In the genomic region with DNA sequence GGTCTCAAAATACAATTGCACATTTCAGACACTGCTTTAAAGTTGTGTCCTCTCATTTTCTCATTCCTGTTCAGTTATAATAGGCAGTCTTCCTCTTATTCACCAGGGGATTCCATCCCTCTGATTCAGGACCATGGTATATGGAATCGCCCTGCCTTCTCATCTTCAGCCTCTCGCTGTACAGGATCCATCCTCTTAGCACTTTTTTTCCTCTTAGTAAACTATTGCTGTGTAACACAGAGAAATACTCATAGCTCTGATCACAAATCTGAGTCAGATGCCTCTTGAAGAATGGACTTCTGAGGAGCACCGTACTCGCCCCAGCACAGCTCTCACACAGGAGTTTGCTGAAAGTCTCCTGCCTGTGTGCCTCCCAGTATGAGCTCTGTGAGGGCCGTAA, we compare ENCODE assay signal across 22 cellular contexts.
A peak's percentile ranks its signal among the peaks of the same experiment; 100 is the strongest.
DNase-seq lines count a peak whose midpoint lies in the region; ATAC-seq and TF ChIP-seq lines count a peak whose summit lies in the region.
"Had no signal": no experiment of that assay in that cellular context is flagged by ENCODE, and none has a peak within 500 bp of the region (broad histone marks: within the 10 kb centered on the region; RNA-seq: fewer than 3 reads in every experiment).

No MANE protein-coding gene starts in this region.

- peak overlapping the region; percentile 75 for H2AFZ ChIP-seq in IMR-90 (replicated peaks; ENCODE audit: low read length, poor library complexity)

- H4K8ac ChIP-seq in IMR-90 (ENCODE audit: low read depth in 2 of 2, low read length in 2 of 2), result peak overlapping the region in 1 of 2 experiments; percentile 71; a peak in 2 of 4 replicates

- no peak overlapping the region; the same call in 1 of the 2 replicates for H2AK5ac ChIP-seq in IMR-90 (ENCODE audit: low read depth, low read length)

- peak overlapping the region; percentile 54; the same call in 1 of the 3 replicates for H2BK15ac ChIP-seq in IMR-90 (ENCODE audit: low read depth, low read length)

- no TSS peak for BruUV-seq in IMR-90 (replicated peaks; lab: Mats Ljungman, UMichigan)

- H3K9me3 ChIP-seq in IMR-90 (ENCODE audit: control insufficient read depth, insufficient read depth, low read length), result no peaks in the 10 kb centered on the region; the same call in 1 of the 2 replicates
- H3K9me3 ChIP-seq: A549, prostate gland had no signal

- dilution Hi-C loops in IMR-90 (cut with HindIII; ENCODE audit: low sequenced_read_pairs, unreplicated experiment), result no loop called here

- peak overlapping the region; percentile 18; the same call in 1 of the 2 replicates for H4K5ac ChIP-seq in IMR-90 (ENCODE audit: low read depth, low read length)

- no peaks in the 10 kb centered on the region for H4K20me1 ChIP-seq in IMR-90 (ENCODE audit: insufficient read depth, low read length)

- H3K9me1 ChIP-seq in IMR-90 (ENCODE audit: insufficient read depth, low read length), result peaks cover 5% of the 10 kb centered on the region; the same call in 1 of the 2 replicates

- H3K4me3 ChIP-seq in IMR-90 (ENCODE audit: insufficient read depth, low read depth, low read length), result no peak overlapping the region
- H3K4me3 ChIP-seq: A549, prostate gland had no signal

- H3K4me1 Mint-ChIP-seq in chondrocyte (ENCODE audit: low read depth), result peaks cover 12% of the 10 kb centered on the region
- H3K4me1 Mint-ChIP-seq: endodermal cell, nephron had no signal

- peak overlapping the region; percentile 65 for H3K27ac Mint-ChIP-seq in chondrocyte (ENCODE audit: unreplicated experiment)
- H3K27ac Mint-ChIP-seq: endodermal cell, nephron had no signal

- peak overlapping the region; percentile 56 for H3K18ac ChIP-seq in IMR-90 (ENCODE audit: low read depth, low read length)

- H4K91ac ChIP-seq in IMR-90 (ENCODE audit: insufficient read depth, low read depth, low read length), result peak overlapping the region; percentile 45; the same call in 1 of the 2 replicates

- peak overlapping the region; percentile 80 for H3K23ac ChIP-seq in IMR-90 (ENCODE audit: low read depth, low read length)

- no peak for TF ChIP-seq POLR2A in IMR-90 (IDR thresholded peaks at IDR 0.05; ENCODE audit: low read depth, low read length)

- H3K9me3 Mint-ChIP-seq in chondrocyte (ENCODE audit: low read depth), result peaks cover 4% of the 10 kb centered on the region
- H3K9me3 Mint-ChIP-seq: CD8-positive, alpha-beta memory T cell; endodermal cell; nephron had no signal

- H3K36me3 Mint-ChIP-seq in chondrocyte (ENCODE audit: low read depth), result peaks cover 16% of the 10 kb centered on the region

- H3K4ac ChIP-seq in IMR-90 (ENCODE audit: low read depth, low read length), result peak overlapping the region; percentile 76

- WGBS in IMR-90 (ENCODE audit: extremely low coverage in 2 of 2, insufficient read length in 1 of 2), 2 experiments, result no CpG with 5 or more reads among the region's 5 CpGs

- CTCF ChIA-PET in IMR-90 (lab: Yijun Ruan, JAX), result no interaction called here

- peak overlapping the region; percentile 63 for H3K14ac ChIP-seq in IMR-90 (replicated peaks; ENCODE audit: low read depth, low read length)

- peak overlapping the region; percentile 14; the same call in 1 of the 2 replicates for H3K56ac ChIP-seq in IMR-90 (ENCODE audit: extremely low read depth, insufficient read depth, low read length)

- peak overlapping the region; percentile 86 for H2BK120ac ChIP-seq in IMR-90 (ENCODE audit: low read depth, low read length)

- H3K4me2 ChIP-seq in IMR-90 (ENCODE audit: low read depth, low read length), result no peak overlapping the region; the same call in 1 of the 2 replicates
- H3K4me2 ChIP-seq: A549 had no signal

- H3K4me1 ChIP-seq in IMR-90 (ENCODE audit: control insufficient read depth, insufficient read depth, low read length), result peaks cover 11% of the 10 kb centered on the region
- H3K4me1 ChIP-seq: A549, prostate gland had no signal

- peak; percentile 90 for ATAC-seq in IMR-90 (ENCODE audit: low read depth)
- ATAC-seq: A549, left cardiac atrium had no signal

- TF ChIP-seq CTCF in IMR-90 (conservative IDR thresholded peaks at IDR 0.05; ENCODE audit: low read depth, low read length) (no peak), chondrocyte (IDR thresholded peaks at IDR 0.05) (no peak)

- H2BK20ac ChIP-seq in IMR-90 (ENCODE audit: low read depth, low read length), result peak overlapping the region; percentile 86

- in situ Hi-C loops in IMR-90 (cut with MboI; ENCODE audit: low sequenced_read_pairs), result no loop called here

- peak; percentile 50 for DNase-seq in AG08396 (ENCODE audit: low spot score)
- peak; percentile 94 for DNase-seq in IMR-90
- DNase-seq in chondrocyte (ENCODE audit: low spot score), result no peak
- DNase-seq in kidney tubule cell (ENCODE audit: low spot score), result peak; percentile 3
- DNase-seq in SKM-1 (lab: John Stamatoyannopoulos, UW; ENCODE audit: unreplicated experiment), result no peak
- DNase-seq in stimulated activated CD4-positive, alpha-beta T cell treated with anti-CD3 and anti-CD28 coated beads, Interleukin-15, amount 100 ng/mL, for 24 hours, result no peak
- no peak for DNase-seq in midbrain (lab: John Stamatoyannopoulos, UW)
- no peak for DNase-seq in activated gamma-delta T cell treated with Interleukin-2 at 50 U/mL for 16 hours
- DNase-seq: activated CD4-positive, alpha-beta T cell treated with anti-CD3 and anti-CD28 coated beads, Interleukin-2, amount 50 U/mL, for 48 hours; activated T-cell treated with anti-CD3 and anti-CD28 coated beads for 4 hours; CD8-positive, alpha-beta memory T cell; DMS79; endodermal cell; left cardiac atrium; NCI-H1105 treated with DMSO at 0.1 percent for 48 hours; NCI-H2171; NCI-H82; stimulated activated CD4-positive, alpha-beta T cell treated with anti-CD3 and anti-CD28 coated beads, Interleukin-4, amount 100 ng/mL, for 4 hours; substantia nigra had no signal

- intact Hi-C loops in IMR-90 (cut with micrococcal nuclease), result no loop called here

- no peaks in the 10 kb centered on the region for H3K27me3 Mint-ChIP-seq in chondrocyte (ENCODE audit: low read depth)
- H3K27me3 Mint-ChIP-seq: CD8-positive, alpha-beta memory T cell had no signal

- no peak for TF ChIP-seq RAD21 in IMR-90 (IDR thresholded peaks at IDR 0.05; ENCODE audit: low read length)

- no peaks in the 10 kb centered on the region for H3K27me3 ChIP-seq in IMR-90 (ENCODE audit: control insufficient read depth, insufficient read depth, low read length)

- peaks cover 0 to 5% of the 10 kb centered on the region in 2 experiments; a peak in 2 of 4 replicates for H3K79me1 ChIP-seq in IMR-90 (ENCODE audit: low read depth in 1 of 2, low read length in 2 of 2)

- POLR2A ChIA-PET in IMR-90 (lab: Charles Lee; ENCODE audit: unreplicated experiment), result interaction anchor here (1.0 kb wide), 1 partner anchor 10 kb away, joined by 3 read pairs; no protein-coding TSS in a partner anchor

- H3K27ac ChIP-seq in IMR-90 (ENCODE audit: insufficient read depth, low read length), result peak overlapping the region; percentile 60; the same call in 1 of the 2 replicates
- H3K27ac ChIP-seq: A549, prostate gland had no signal

- no peak overlapping the region; the same call in 1 of the 2 replicates for H3K9ac ChIP-seq in IMR-90 (ENCODE audit: low read depth, low read length)

- H2AK9ac ChIP-seq in IMR-90 (replicated peaks; ENCODE audit: low read depth, low read length, poor library complexity), result no peak overlapping the region

- H2BK5ac ChIP-seq in IMR-90 (ENCODE audit: low read depth, low read length, poor library complexity, severe bottlenecking), result peak overlapping the region; percentile 75

- peaks cover 7% of the 10 kb centered on the region for H3K36me3 ChIP-seq in IMR-90 (ENCODE audit: control insufficient read depth, insufficient read depth, low read length)

- H3K4me3 Mint-ChIP-seq in chondrocyte (ENCODE audit: unreplicated experiment), result no peak overlapping the region
- H3K4me3 Mint-ChIP-seq: CD8-positive, alpha-beta memory T cell; endodermal cell; nephron had no signal

TF ChIP-seq in IMR-90, 13 proteins besides CTCF, POLR2A, EP300 and RAD21:
- TF ChIP-seq CEBPB (IDR thresholded peaks at IDR 0.05; ENCODE audit: low read depth, low read length) (0 out of 2 replicates have a peak, but pooled peaks have one; percentile 11), FOS (IDR thresholded peaks at IDR 0.05; ENCODE audit: low read depth, low read length) (peak; percentile 38; the same call in 1 of the 2 replicates), SMC3 (IDR thresholded peaks at IDR 0.05; ENCODE audit: low read depth, low read length) (no peak), MAZ (IDR thresholded peaks at IDR 0.05; ENCODE audit: borderline replicate concordance, low read depth, low read length) (no peak), MXI1 (IDR thresholded peaks at IDR 0.05; ENCODE audit: borderline replicate concordance, low read depth, low read length) (no peak), NFE2L2 (IDR thresholded peaks at IDR 0.05; ENCODE audit: low read depth, low read length) (no peak), BHLHE40 (IDR thresholded peaks at IDR 0.05; ENCODE audit: low read depth, low read length) (no peak), MAFK (IDR thresholded peaks at IDR 0.05; ENCODE audit: low read depth, low read length) (no peak), CHD1 (IDR thresholded peaks at IDR 0.05; ENCODE audit: low read depth, low read length) (no peak), RCOR1 (IDR thresholded peaks at IDR 0.05; ENCODE audit: insufficient replicate concordance, low read length) (no peak)
- TF ChIP-seq, protein P1, sequence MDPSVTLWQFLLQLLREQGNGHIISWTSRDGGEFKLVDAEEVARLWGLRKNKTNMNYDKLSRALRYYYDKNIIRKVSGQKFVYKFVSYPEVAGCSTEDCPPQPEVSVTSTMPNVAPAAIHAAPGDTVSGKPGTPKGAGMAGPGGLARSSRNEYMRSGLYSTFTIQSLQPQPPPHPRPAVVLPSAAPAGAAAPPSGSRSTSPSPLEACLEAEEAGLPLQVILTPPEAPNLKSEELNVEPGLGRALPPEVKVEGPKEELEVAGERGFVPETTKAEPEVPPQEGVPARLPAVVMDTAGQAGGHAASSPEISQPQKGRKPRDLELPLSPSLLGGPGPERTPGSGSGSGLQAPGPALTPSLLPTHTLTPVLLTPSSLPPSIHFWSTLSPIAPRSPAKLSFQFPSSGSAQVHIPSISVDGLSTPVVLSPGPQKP (IDR thresholded peaks at IDR 0.05; ENCODE audit: borderline replicate concordance, low read depth, low read length), result no peak
- TF ChIP-seq, protein P2, sequence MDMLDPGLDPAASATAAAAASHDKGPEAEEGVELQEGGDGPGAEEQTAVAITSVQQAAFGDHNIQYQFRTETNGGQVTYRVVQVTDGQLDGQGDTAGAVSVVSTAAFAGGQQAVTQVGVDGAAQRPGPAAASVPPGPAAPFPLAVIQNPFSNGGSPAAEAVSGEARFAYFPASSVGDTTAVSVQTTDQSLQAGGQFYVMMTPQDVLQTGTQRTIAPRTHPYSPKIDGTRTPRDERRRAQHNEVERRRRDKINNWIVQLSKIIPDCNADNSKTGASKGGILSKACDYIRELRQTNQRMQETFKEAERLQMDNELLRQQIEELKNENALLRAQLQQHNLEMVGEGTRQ (IDR thresholded peaks at IDR 0.05; ENCODE audit: low read depth, low read length), result no peak

Comparison
In these comparisons a context has a peak if more than half of its experiments do, and no peak if none do; other contexts are left out.
1. DNase-seq: peak in AG08396 (single experiment), IMR-90 (single experiment) and kidney tubule cell (single experiment); none in chondrocyte (single experiment), SKM-1 (single experiment), stimulated activated CD4-positive, alpha-beta T cell treated with anti-CD3 and anti-CD28 coated beads, Interleukin-15, amount 100 ng/mL, for 24 hours (single experiment), midbrain (single experiment) and activated gamma-delta T cell treated with Interleukin-2 at 50 U/mL for 16 hours (single experiment).